Comparison of ENCODE assay signal across 16 cellular contexts in genomic region chr4:85952518-85952917, GRCh38.
DNase-seq lines count a peak whose midpoint lies in the region; ATAC-seq and TF ChIP-seq lines count a peak whose summit lies in the region.
"Had no signal": no experiment of that assay in that cellular context is flagged by ENCODE, and none has a peak within 500 bp of the region (broad histone marks: within the 10 kb centered on the region; RNA-seq: fewer than 3 reads in every experiment).

No MANE protein-coding gene starts in this region.

- no peaks in the 10 kb centered on the region for H3K36me3 Mint-ChIP-seq in naive thymus-derived CD4-positive, alpha-beta T cell
- H3K36me3 Mint-ChIP-seq in endodermal cell (ENCODE audit: low read depth), result peaks cover 60% of the 10 kb centered on the region
- H3K36me3 Mint-ChIP-seq: activated naive CD4-positive, alpha-beta T cell treated with anti-CD3 and anti-CD28 coated beads, Interleukin-2, amount 10 ng/mL, durations not matched to agents 7 days and 5 days; immature natural killer cell had no signal

- H3K4me3 Mint-ChIP-seq in naive thymus-derived CD4-positive, alpha-beta T cell, result no peak overlapping the region
- H3K4me3 Mint-ChIP-seq in endodermal cell, result no peak overlapping the region
- H3K4me3 Mint-ChIP-seq: activated naive CD4-positive, alpha-beta T cell treated with anti-CD3 and anti-CD28 coated beads, Interleukin-2, amount 10 ng/mL, durations not matched to agents 7 days and 5 days; immature natural killer cell had no signal

- H3K36me3 ChIP-seq in HCT116 (ENCODE audit: control insufficient read depth in 1 of 2, insufficient read depth in 2 of 2, low read length in 2 of 2), result no peaks in the 10 kb centered on the region
- no peaks in the 10 kb centered on the region for H3K36me3 ChIP-seq in naive thymus-derived CD4-positive, alpha-beta T cell (ENCODE audit: control insufficient read depth in 2 of 3, insufficient read depth in 3 of 3, low read length in 3 of 3)
- peaks cover 28% of the 10 kb centered on the region for H3K36me3 ChIP-seq in endodermal cell (ENCODE audit: control insufficient read depth, insufficient read depth, low read length)
- no peaks in the 10 kb centered on the region for H3K36me3 ChIP-seq in esophagus squamous epithelium
- H3K36me3 ChIP-seq: BLaER1 treated with 17β-estradiol and CSF1 and Interleukin-3, amounts not matched to agents 10 nM and 100 nM; prostate gland; upper lobe of left lung had no signal

- H3K27me3 Mint-ChIP-seq in naive thymus-derived CD4-positive, alpha-beta T cell, result peaks cover 0 to 3% (median 0%) of the 10 kb centered on the region in 5 donors
- no peaks in the 10 kb centered on the region for H3K27me3 Mint-ChIP-seq in endodermal cell (ENCODE audit: insufficient read depth)
- H3K27me3 Mint-ChIP-seq: activated naive CD4-positive, alpha-beta T cell treated with anti-CD3 and anti-CD28 coated beads, Interleukin-2, amount 10 ng/mL, durations not matched to agents 7 days and 5 days had no signal

- peak overlapping the region; percentile 49 for H3K4me2 ChIP-seq in HCT116 (ENCODE audit: low read length)

- intact Hi-C loops in HCT116 (cut with micrococcal nuclease), result no loop called here
- intact Hi-C loops in naive thymus-derived CD4-positive, alpha-beta T cell (cut with micrococcal nuclease), result no loop called here
- intact Hi-C loops in esophagus squamous epithelium (cut with DNase I), result no loop called here

- POLR2A ChIA-PET in HCT116 (lab: Charles Lee), result no interaction called here
- POLR2A ChIA-PET in naive thymus-derived CD4-positive, alpha-beta T cell (lab: Charles Lee), result no interaction called here

- RAD21 ChIA-PET in HCT116 (lab: Charles Lee; ENCODE audit: low non-redundant PET in 1 of 2, low total read pairs in 2 of 2, uncharacterized antibody in 2 of 2, unreplicated experiment in 2 of 2), result no interaction called here

- no peaks in the 10 kb centered on the region for H4K20me1 ChIP-seq in HCT116 (ENCODE audit: insufficient read depth)
- H4K20me1 ChIP-seq: BLaER1 treated with 17β-estradiol and CSF1 and Interleukin-3, amounts not matched to agents 10 nM and 100 nM had no signal

- TF ChIP-seq RAD21 in HCT116 (IDR thresholded peaks at IDR 0.05; ENCODE audit: low read depth), result no peak

- TF ChIP-seq CTCF in HCT116 (IDR thresholded peaks at IDR 0.05 in 2 of 3, conservative IDR thresholded peaks at IDR 0.05 in 1 of 3; ENCODE audit: borderline replicate concordance in 1 of 3, insufficient read depth in 1 of 3, low read depth in 2 of 3, low read length in 2 of 3) (no peak), fibroblast of the aortic adventitia (IDR thresholded peaks at IDR 0.05; ENCODE audit: insufficient read depth, low read length) (no peak), retinal pigment epithelial cell (conservative IDR thresholded peaks at IDR 0.05; ENCODE audit: low read depth, low read length) (no peak), endodermal cell (conservative IDR thresholded peaks at IDR 0.05) (no peak), esophagus squamous epithelium (IDR thresholded peaks at IDR 0.05) (no peak)

- H3K27ac ChIP-seq in HCT116 (ENCODE audit: low read depth, low read length) (no peak overlapping the region), endodermal cell (ENCODE audit: low read depth, low read length) (no peak overlapping the region), esophagus squamous epithelium (no peak overlapping the region)
- no peak overlapping the region for H3K27ac ChIP-seq in naive thymus-derived CD4-positive, alpha-beta T cell (ENCODE audit: low read depth, low read length)
- H3K27ac ChIP-seq: BLaER1 treated with 17β-estradiol and CSF1 and Interleukin-3, amounts not matched to agents 10 nM and 100 nM; prostate gland; upper lobe of left lung had no signal

- H3K79me2 ChIP-seq in HCT116 (ENCODE audit: insufficient read depth, low read length), result no peaks in the 10 kb centered on the region

- H3K27me3 ChIP-seq in HCT116 (ENCODE audit: insufficient read depth, low read length), result no peaks in the 10 kb centered on the region
- no peaks in the 10 kb centered on the region for H3K27me3 ChIP-seq in naive thymus-derived CD4-positive, alpha-beta T cell (ENCODE audit: control insufficient read depth in 2 of 2, insufficient read depth in 2 of 2, low read length in 2 of 2)
- no peaks in the 10 kb centered on the region for H3K27me3 ChIP-seq in endodermal cell (ENCODE audit: control insufficient read depth, insufficient read depth, low read length, poor library complexity, severe bottlenecking)
- H3K27me3 ChIP-seq in esophagus squamous epithelium, result no peaks in the 10 kb centered on the region
- H3K27me3 ChIP-seq: BLaER1 treated with 17β-estradiol and CSF1 and Interleukin-3, amounts not matched to agents 10 nM and 100 nM; upper lobe of left lung had no signal

- H3K9me3 ChIP-seq in HCT116 (ENCODE audit: control insufficient read depth in 1 of 2, insufficient read depth in 1 of 2, low read depth in 1 of 2, low read length in 2 of 2) (no peaks in the 10 kb centered on the region), endodermal cell (ENCODE audit: control insufficient read depth, low read length) (peaks cover 25% of the 10 kb centered on the region), esophagus squamous epithelium (no peaks in the 10 kb centered on the region)
- no peaks in the 10 kb centered on the region for H3K9me3 ChIP-seq in naive thymus-derived CD4-positive, alpha-beta T cell (ENCODE audit: control insufficient read depth in 2 of 3, low read length in 3 of 3)
- H3K9me3 ChIP-seq: BLaER1 treated with 17β-estradiol and CSF1 and Interleukin-3, amounts not matched to agents 10 nM and 100 nM; prostate gland; upper lobe of left lung had no signal

- 100% methylated on average over 3 of the region's 3 CpGs for WGBS in endodermal cell (ENCODE audit: insufficient coverage in 1 of 2, insufficient read length in 1 of 2), 2 experiments
- 76 to 77% methylated on average over 3 of the region's 3 CpGs for WGBS in esophagus squamous epithelium, 2 donors

- BruUV-seq in HCT116 (replicated peaks; lab: Mats Ljungman, UMichigan), result no TSS peak

- no peak for TF ChIP-seq POLR2A in HCT116 (IDR thresholded peaks at IDR 0.05; ENCODE audit: borderline replicate concordance, extremely low read depth, insufficient read depth, insufficient read length)
- TF ChIP-seq POLR2A in esophagus squamous epithelium (IDR thresholded peaks at IDR 0.05), result no peak

- CTCF ChIA-PET in HCT116 (lab: Charles Lee), result interaction anchor here (1.0 kb wide), 1 partner anchor 156 kb away, joined by 4 read pairs; no protein-coding TSS in a partner anchor
- CTCF ChIA-PET in naive thymus-derived CD4-positive, alpha-beta T cell (lab: Charles Lee), result no interaction called here

- H3K9ac ChIP-seq in HCT116 (ENCODE audit: low read length) (no peak overlapping the region), endodermal cell (ENCODE audit: extremely low read depth, low read length, poor library complexity, severe bottlenecking) (no peak overlapping the region)
- H3K9ac ChIP-seq: BLaER1 treated with 17β-estradiol and CSF1 and Interleukin-3, amounts not matched to agents 10 nM and 100 nM had no signal

- peaks cover 13 to 23% of the 10 kb centered on the region in 2 experiments for H3K4me1 ChIP-seq in HCT116 (ENCODE audit: control insufficient read depth in 1 of 2, insufficient read depth in 2 of 2, low read length in 2 of 2)
- H3K4me1 ChIP-seq in naive thymus-derived CD4-positive, alpha-beta T cell (ENCODE audit: control insufficient read depth in 2 of 2, insufficient read depth in 2 of 2, low read length in 2 of 2), result no peaks in the 10 kb centered on the region
- no peaks in the 10 kb centered on the region for H3K4me1 ChIP-seq in endodermal cell (ENCODE audit: control insufficient read depth, insufficient read depth, low read length)
- H3K4me1 ChIP-seq in esophagus squamous epithelium, result no peaks in the 10 kb centered on the region
- H3K4me1 ChIP-seq: prostate gland, upper lobe of left lung had no signal

- DNase-seq in HCT116 (ENCODE audit: low read depth, low spot score) (no peak), astrocyte of the hippocampus (ENCODE audit: low read depth, low spot score) (peak; percentile 35), fibroblast of the aortic adventitia (ENCODE audit: low read depth) (peak; percentile 49), retinal pigment epithelial cell (ENCODE audit: low read depth) (peak; percentile 51), NCI-H1092 treated with DMSO at 0.1 percent for 48 hours (lab: John Stamatoyannopoulos, UW) (no peak), endodermal cell (no peak), esophagus squamous epithelium (lab: John Stamatoyannopoulos, UW) (no peak)
- no peak for DNase-seq in naive thymus-derived CD4-positive, alpha-beta T cell
- DNase-seq: activated naive CD4-positive, alpha-beta T cell treated with anti-CD3 and anti-CD28 coated beads, Interleukin-2, amount 10 ng/mL, durations not matched to agents 7 days and 5 days; foreskin melanocyte; immature natural killer cell; NCI-H1105 treated with DMSO at 0.1 percent for 48 hours; stimulated activated CD8-positive, alpha-beta memory T cell treated with anti-CD3 and anti-CD28 coated beads, Interleukin-4, amount 100 ng/mL, for 48 hours; upper lobe of left lung had no signal

- H3K4me3 ChIP-seq in HCT116 (replicated peaks in 1 of 2; ENCODE audit: low read depth in 1 of 2, low read length in 2 of 2), result no peak overlapping the region
- H3K4me3 ChIP-seq in fibroblast of the aortic adventitia (ENCODE audit: low read depth, low read length), result no peak overlapping the region
- no peak overlapping the region for H3K4me3 ChIP-seq in retinal pigment epithelial cell (ENCODE audit: low read length)
- H3K4me3 ChIP-seq in naive thymus-derived CD4-positive, alpha-beta T cell (ENCODE audit: low read length), result no peak overlapping the region
- H3K4me3 ChIP-seq in endodermal cell (ENCODE audit: low read length), result no peak overlapping the region
- H3K4me3 ChIP-seq in esophagus squamous epithelium, result no peak overlapping the region
- H3K4me3 ChIP-seq: BLaER1 treated with 17β-estradiol and CSF1 and Interleukin-3, amounts not matched to agents 10 nM and 100 nM; prostate gland; upper lobe of left lung had no signal

- no peak for ATAC-seq in HCT116
- no peak for ATAC-seq in naive thymus-derived CD4-positive, alpha-beta T cell

- peaks cover 0 to 1% (median 0%) of the 10 kb centered on the region in 7 donors for H3K4me1 Mint-ChIP-seq in naive thymus-derived CD4-positive, alpha-beta T cell
- H3K4me1 Mint-ChIP-seq in endodermal cell, result peaks cover 26% of the 10 kb centered on the region
- H3K4me1 Mint-ChIP-seq: activated naive CD4-positive, alpha-beta T cell treated with anti-CD3 and anti-CD28 coated beads, Interleukin-2, amount 10 ng/mL, durations not matched to agents 7 days and 5 days; immature natural killer cell had no signal

- no peak overlapping the region for H3K27ac Mint-ChIP-seq in naive thymus-derived CD4-positive, alpha-beta T cell
- H3K27ac Mint-ChIP-seq in endodermal cell, result no peak overlapping the region
- H3K27ac Mint-ChIP-seq: activated naive CD4-positive, alpha-beta T cell treated with anti-CD3 and anti-CD28 coated beads, Interleukin-2, amount 10 ng/mL, durations not matched to agents 7 days and 5 days; immature natural killer cell had no signal

- peaks cover 0 to 5% (median 0%) of the 10 kb centered on the region in 11 donors for H3K9me3 Mint-ChIP-seq in naive thymus-derived CD4-positive, alpha-beta T cell
- H3K9me3 Mint-ChIP-seq in endodermal cell, result peaks cover 16% of the 10 kb centered on the region
- H3K9me3 Mint-ChIP-seq: activated naive CD4-positive, alpha-beta T cell treated with anti-CD3 and anti-CD28 coated beads, Interleukin-2, amount 10 ng/mL, durations not matched to agents 7 days and 5 days had no signal

- peak overlapping the region; percentile 5 for H2AFZ ChIP-seq in HCT116 (ENCODE audit: low read depth, low read length, poor library complexity, severe bottlenecking)

- no peaks in the 10 kb centered on the region for H3K9me2 ChIP-seq in HCT116 (ENCODE audit: insufficient read depth)

Comparison
In these comparisons a context has a peak if more than half of its experiments do, and no peak if none do; other contexts are left out.
1. DNase-seq: peak in astrocyte of the hippocampus (single experiment), fibroblast of the aortic adventitia (single experiment) and retinal pigment epithelial cell (single experiment); none in HCT116 (single experiment), naive thymus-derived CD4-positive, alpha-beta T cell (0 of 9), NCI-H1092 treated with DMSO at 0.1 percent for 48 hours (single experiment), endodermal cell (single experiment) and esophagus squamous epithelium (single experiment).